ENCODE assay signal across 11 cellular contexts in genomic region chr13:67469623-67470022, GRCh38.
"Had no signal": no experiment of that assay in that cellular context is flagged by ENCODE, and none has a peak within 500 bp of the region (broad histone marks: within the 10 kb centered on the region; RNA-seq: fewer than 3 reads in every experiment).

No MANE protein-coding gene starts in this region.

- H3K4me3 ChIP-seq: adrenal gland, ascending aorta, body of pancreas, breast epithelium, cardiac muscle cell had no signal

- H3K27ac ChIP-seq: adrenal gland, ascending aorta, body of pancreas, brain microvascular endothelial cell, breast epithelium, cardiac muscle cell had no signal

- H3K36me3 ChIP-seq: adrenal gland, ascending aorta, brain microvascular endothelial cell, breast epithelium, cardiac muscle cell had no signal

- ATAC-seq: activated naive CD4-positive, alpha-beta T cell treated with anti-CD3 and anti-CD28 coated beads, Interleukin-2, amount 50 U/mL, for 72 hours; activated naive CD8-positive, alpha-beta T cell treated with anti-CD3 and anti-CD28 coated beads, Interleukin-2, amount 50 U/mL, for 24 hours; activated T-cell treated with anti-CD3 and anti-CD28 coated beads, Interleukin-2, amount 50 U/mL, for 4 hours; activated T-cell treated with anti-CD3 and anti-CD28 coated beads, Interleukin-2, amount 50 U/mL, for 72 hours; activated T-helper 17 cell treated with anti-CD3 and anti-CD28 coated beads, Interleukin-2, amount 50 U/mL, for 72 hours; body of pancreas had no signal

- H3K9me3 ChIP-seq: adrenal gland, body of pancreas had no signal

- H3K4me1 ChIP-seq: adrenal gland, ascending aorta, body of pancreas, breast epithelium had no signal
